ENCODE assay signal across 21 cellular contexts in the genomic region with DNA sequence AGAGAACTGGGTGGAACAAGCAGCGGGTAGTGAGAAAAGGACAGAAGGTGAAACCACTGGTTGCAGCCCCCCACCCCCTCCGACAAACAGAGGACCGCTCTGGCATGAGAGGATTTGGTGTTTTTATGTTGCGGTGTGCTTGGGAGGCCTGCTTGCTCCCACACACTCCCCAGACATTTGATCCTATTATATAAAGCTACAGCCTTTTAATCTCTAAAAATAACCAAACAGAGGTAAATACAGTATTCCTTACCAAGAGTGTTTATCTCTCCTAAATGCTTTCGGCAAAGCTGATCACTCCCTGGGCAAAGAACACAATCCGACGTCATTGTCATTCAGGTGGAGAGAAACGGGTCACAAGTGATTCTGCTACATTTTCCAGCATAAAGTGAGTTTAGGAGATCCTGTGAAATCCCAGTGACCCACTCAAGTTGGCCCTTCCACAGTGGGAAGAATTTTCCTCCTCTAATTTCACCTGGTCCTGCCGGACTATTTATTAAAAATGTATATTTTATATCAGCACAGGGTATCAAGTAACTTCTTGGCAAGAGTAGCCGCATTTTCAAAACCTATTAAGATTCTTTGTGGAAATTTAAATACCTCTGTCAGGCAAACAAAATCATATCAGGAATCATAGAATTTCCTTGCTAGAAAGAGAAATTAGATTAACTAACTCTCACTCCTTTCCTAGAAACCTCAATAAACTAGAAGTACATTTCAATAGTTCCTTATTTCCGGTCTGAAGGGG. TPM values are rescaled to one million over a fixed set of nuclear protein-coding genes. Genes with fewer than 3 reads are reported as not detected.
DNase-seq lines count a peak whose midpoint lies in the region; TF ChIP-seq lines count a peak whose summit lies in the region.
"Had no signal": no experiment of that assay in that cellular context is flagged by ENCODE, and none has a peak within 500 bp of the region (broad histone marks: within the 10 kb centered on the region; RNA-seq: fewer than 3 reads in every experiment).

No MANE protein-coding gene starts in this region.

- no peak for TF ChIP-seq CTCF in cardiac muscle cell (IDR thresholded peaks at IDR 0.05; ENCODE audit: low read depth, low read length)
- TF ChIP-seq CTCF in coronary artery (IDR thresholded peaks at IDR 0.05), result no peak

- H3K36me3 ChIP-seq in cardiac muscle cell (no peaks in the 10 kb centered on the region), muscle layer of duodenum (ENCODE audit: control insufficient read depth in 1 of 2, insufficient read depth in 2 of 2, low read length in 2 of 2) (no peaks in the 10 kb centered on the region)

- H3K27ac ChIP-seq in cardiac muscle cell (peak overlapping the region; percentile 94), coronary artery (peak overlapping the region; percentile 93 to 94), muscle layer of duodenum (ENCODE audit: low read length) (peak overlapping the region; percentile 66), temporal lobe (ENCODE audit: low read depth, low read length) (peak overlapping the region; percentile 56)

- H3K9me3 ChIP-seq in cardiac muscle cell (ENCODE audit: low read depth) (no peaks in the 10 kb centered on the region), muscle layer of duodenum (ENCODE audit: control insufficient read depth in 1 of 2, low read length in 2 of 2) (no peaks in the 10 kb centered on the region)

- H3K27me3 ChIP-seq in cardiac muscle cell (peaks cover 1% of the 10 kb centered on the region), muscle layer of duodenum (ENCODE audit: low read depth, low read length) (no peaks in the 10 kb centered on the region)

- H3K4me1 ChIP-seq in cardiac muscle cell (ENCODE audit: low read depth) (peaks cover 85% of the 10 kb centered on the region), muscle layer of duodenum (ENCODE audit: control insufficient read depth in 1 of 2, insufficient read depth in 2 of 2, low read length in 2 of 2) (peaks cover 0 to 7% of the 10 kb centered on the region in 2 donors)

- peak overlapping the region; percentile 9 for H3K4me3 ChIP-seq in cardiac muscle cell
- H3K4me3 ChIP-seq in coronary artery, result peak overlapping the region; percentile 62
- peak overlapping the region in 1 of 2 donors; percentile 43 for H3K4me3 ChIP-seq in muscle layer of duodenum (ENCODE audit: low read depth in 1 of 2, low read length in 2 of 2)
- H3K4me3 ChIP-seq: GM12878, lung had no signal

- DNase-seq in cardiac muscle cell (ENCODE audit: low read depth in 1 of 2, low spot score in 1 of 2), result no peak
- DNase-seq in cardiac septum (ENCODE audit: low spot score), result no peak
- DNase-seq in coronary artery (ENCODE audit: low spot score), result no peak
- no peak for DNase-seq in activated naive CD4-positive, alpha-beta T cell treated with Interleukin-2 at 50 U/mL for 16 hours
- no peak for DNase-seq in stimulated activated CD4-positive, alpha-beta T cell treated with anti-CD3 and anti-CD28 coated beads, Interleukin-4, amount 100 ng/mL, for 24 hours
- DNase-seq in NCI-H510A (lab: John Stamatoyannopoulos, UW), result no peak
- DNase-seq: activated CD4-positive, alpha-beta T cell treated with anti-CD3 and anti-CD28 coated beads, Interleukin-2, amount 10 ng/mL, durations not matched to agents 7 days and 5 days; activated CD8-positive, alpha-beta memory T cell treated with anti-CD3 and anti-CD28 coated beads, Interleukin-2, amount 50 U/mL, for 48 hours; activated gamma-delta T cell treated with Interleukin-2 at 50 U/mL for 16 hours; C1 segment of cervical spinal cord; DMS 273 treated with DMSO at 0.1 percent for 48 hours; GDM1; immature natural killer cell; naive thymus-derived CD4-positive, alpha-beta T cell; NCI-H1417; NCI-H748 treated with DMSO at 0.1 percent for 48 hours; trophoblast cell had no signal

- intact Hi-C loops in cardiac septum (cut with DNase I), result no loop called here

RNA-seq across cellular contexts. Expression of a gene that starts 9.9 kb away (rescaled TPM):
- 27.8 and 45.8 TPM in 2 replicates for total RNA-seq in cardiac muscle cell
- polyA plus RNA-seq in cardiac muscle cell, result 7.8 and 15.7 TPM in 2 replicates
- 6.4 TPM for total RNA-seq in cardiac septum
- 64.2 TPM for total RNA-seq in temporal lobe
- polyA plus RNA-seq: naive thymus-derived CD4-positive, alpha-beta T cell had no signal
